Comparison of ENCODE assay signal across 35 cellular contexts in genomic region chr13:90826688-90827087, GRCh38.
"Had no signal": no experiment of that assay in that cellular context is flagged by ENCODE, and none has a peak within 500 bp of the region (broad histone marks: within the 10 kb centered on the region; RNA-seq: fewer than 3 reads in every experiment).

No MANE protein-coding gene starts in this region.

- H3K36me3 ChIP-seq: MG63 had no signal

- H3K4me3 ChIP-seq: MG63 had no signal

- H3K27me3 ChIP-seq: MG63 had no signal

- DNase-seq: Karpas-422, Kasumi-1, MG63, MM.1S, MV-4-11, NCI-H1048, NCI-H1092, NCI-H1092 treated with DMSO at 0.1 percent for 48 hours, NCI-H1105, NCI-H1105 treated with DMSO at 0.1 percent for 48 hours, NCI-H1417, NCI-H1417 treated with DMSO at 0.1 percent for 48 hours, NCI-H1436, NCI-H1436 treated with DMSO at 0.1 percent for 48 hours, NCI-H146, NCI-H1694, NCI-H1694 treated with DMSO at 0.1 percent for 48 hours, NCI-H187, NCI-H187 treated with DMSO at 0.1 percent for 48 hours, NCI-H1930, NCI-H2029, NCI-H2029 treated with DMSO at 0.1 percent for 48 hours, NCI-H2081, NCI-H2081 treated with DMSO at 0.1 percent for 48 hours, NCI-H2107, NCI-H2171, NCI-H2171 treated with DMSO at 0.1 percent for 48 hours, NCI-H2227 treated with DMSO at 0.1 percent for 48 hours, NCI-H226, NCI-H345, NCI-H446, NCI-H446 treated with DMSO at 0.1 percent for 48 hours, NCI-H510A, NCI-H510A treated with DMSO at 0.1 percent for 48 hours, NCI-H524 had no signal

- H3K9me3 ChIP-seq: MG63 had no signal
